Comparison of ENCODE assay signal across 22 cellular contexts in the genomic region with DNA sequence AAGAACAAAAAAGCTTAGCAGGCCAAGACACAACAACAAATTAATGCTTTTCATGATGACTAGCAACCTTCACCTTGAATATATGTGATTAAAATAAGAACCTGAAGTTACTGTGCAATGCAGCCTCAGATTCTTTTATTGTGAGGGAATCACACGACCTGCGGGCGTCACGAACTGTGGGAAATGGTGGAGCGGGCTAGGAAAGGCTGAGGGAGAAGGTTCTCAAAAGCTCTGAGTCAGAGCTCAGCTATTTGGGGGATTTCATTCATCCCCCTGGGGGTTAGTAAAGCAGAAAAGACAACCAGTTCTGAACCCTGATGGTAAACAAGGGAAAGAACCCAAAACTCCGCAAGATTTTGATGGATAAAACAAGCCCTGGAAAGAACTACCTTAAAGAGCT.
DNase-seq lines count a peak whose midpoint lies in the region; ATAC-seq and TF ChIP-seq lines count a peak whose summit lies in the region.
"Had no signal": no experiment of that assay in that cellular context is flagged by ENCODE, and none has a peak within 500 bp of the region (broad histone marks: within the 10 kb centered on the region; RNA-seq: fewer than 3 reads in every experiment).

No MANE protein-coding gene starts in this region.

- H3K4me1 ChIP-seq in mesenchymal stem cell (ENCODE audit: control insufficient read depth, insufficient read depth, low read depth, low read length), result peaks cover 4% of the 10 kb centered on the region
- H3K4me1 ChIP-seq: esophagus squamous epithelium, HAP-1, prostate gland, spleen had no signal

- no peak overlapping the region for H4K91ac ChIP-seq in mesenchymal stem cell (ENCODE audit: low read length)

- H2BK15ac ChIP-seq in mesenchymal stem cell (ENCODE audit: low read depth, poor library complexity, severe bottlenecking), result no peak overlapping the region

- no peaks in the 10 kb centered on the region for H3K36me3 ChIP-seq in mesenchymal stem cell (ENCODE audit: control insufficient read depth in 1 of 2, insufficient read depth in 2 of 2, low read depth in 1 of 2, low read length in 2 of 2)
- H3K36me3 ChIP-seq: cardiac muscle cell, esophagus squamous epithelium, HAP-1, prostate gland, spleen had no signal

- no peak overlapping the region for H3K4me2 ChIP-seq in mesenchymal stem cell (ENCODE audit: low read length, poor library complexity, severe bottlenecking)

- no peak overlapping the region for H3K14ac ChIP-seq in mesenchymal stem cell (ENCODE audit: low read length in 2 of 2)

- TF ChIP-seq CTCF in choroid plexus epithelial cell (conservative IDR thresholded peaks at IDR 0.05; ENCODE audit: low read depth, low read length), result no peak

- H3K4me3 ChIP-seq in choroid plexus epithelial cell (ENCODE audit: low read depth, low read length) (no peak overlapping the region), mesenchymal stem cell (ENCODE audit: insufficient read depth in 1 of 2, low read depth in 1 of 2, low read length in 2 of 2) (no peak overlapping the region)
- H3K4me3 ChIP-seq: cardiac muscle cell, esophagus squamous epithelium, HAP-1, prostate gland, spleen had no signal

- no peak overlapping the region for H3K23ac ChIP-seq in mesenchymal stem cell (ENCODE audit: low read length in 2 of 2)

- H2BK12ac ChIP-seq in mesenchymal stem cell (ENCODE audit: low read length in 2 of 2), result no peak overlapping the region

- no peak overlapping the region for H3K18ac ChIP-seq in mesenchymal stem cell (ENCODE audit: low read depth in 1 of 2, low read length in 2 of 2)

- H2AFZ ChIP-seq in mesenchymal stem cell (ENCODE audit: low read depth, low read length), result no peak overlapping the region

- ATAC-seq in GM21723 (IDR thresholded peaks at IDR 0.05; ENCODE audit: unreplicated experiment), result no peak
- no peak for ATAC-seq in HG02588 (IDR thresholded peaks at IDR 0.05; ENCODE audit: unreplicated experiment)
- no peak for ATAC-seq in HG02884 (IDR thresholded peaks at IDR 0.05; ENCODE audit: unreplicated experiment)
- ATAC-seq: activated CD4-positive, CD25-positive, alpha-beta regulatory T cell treated with anti-CD3 and anti-CD28 coated beads, Interleukin-2, amount 50 U/mL, for 24 hours; naive thymus-derived CD8-positive, alpha-beta T cell had no signal

- no peaks in the 10 kb centered on the region for H3K27me3 ChIP-seq in mesenchymal stem cell (ENCODE audit: control insufficient read depth in 1 of 2, insufficient read depth in 1 of 2, low read length in 2 of 2)
- H3K27me3 ChIP-seq: cardiac muscle cell, esophagus squamous epithelium, spleen had no signal

- H3K4ac ChIP-seq in mesenchymal stem cell (ENCODE audit: low read depth in 1 of 2, low read length in 2 of 2), result no peak overlapping the region

- no peak overlapping the region for H3K9ac ChIP-seq in mesenchymal stem cell (ENCODE audit: low read length)

- H2BK5ac ChIP-seq in mesenchymal stem cell (ENCODE audit: low read depth, low read length, poor library complexity, severe bottlenecking), result no peak overlapping the region

- H3K79me1 ChIP-seq in mesenchymal stem cell (replicated peaks; ENCODE audit: low read length, poor library complexity, severe bottlenecking), result no peaks in the 10 kb centered on the region

- H4K8ac ChIP-seq in mesenchymal stem cell (ENCODE audit: low read length), result no peak overlapping the region

- DNase-seq in A172 (ENCODE audit: low spot score) (peak; percentile 79), M059J (ENCODE audit: low read depth) (peak; percentile 94), choroid plexus epithelial cell (ENCODE audit: low read depth) (peak; percentile 82), mesenchymal stem cell (peak; percentile 36), AG08395 (ENCODE audit: low spot score) (no peak)
- DNase-seq: activated CD8-positive, alpha-beta memory T cell treated with anti-CD3 and anti-CD28 coated beads for 24 hours; activated naive CD8-positive, alpha-beta T cell treated with anti-CD3 and anti-CD28 coated beads, Interleukin-2, amount 10 ng/mL, durations not matched to agents 7 days and 5 days; effector CD4-positive, alpha-beta T cell; esophagus squamous epithelium; head of caudate nucleus; naive thymus-derived CD8-positive, alpha-beta T cell; NCI-H1694; NCI-H748 treated with DMSO at 0.1 percent for 48 hours; spleen had no signal

- no peaks in the 10 kb centered on the region for H3K9me3 ChIP-seq in mesenchymal stem cell (ENCODE audit: control insufficient read depth, low read length)
- H3K9me3 ChIP-seq: esophagus squamous epithelium, HAP-1, prostate gland, spleen had no signal

- no peak overlapping the region for H3K27ac ChIP-seq in mesenchymal stem cell (ENCODE audit: low read length, poor library complexity, severe bottlenecking)
- H3K27ac ChIP-seq: 22Rv1, cardiac muscle cell, prostate gland, spleen had no signal

- H2AK5ac ChIP-seq in mesenchymal stem cell (ENCODE audit: low read length, severe bottlenecking), result no peak overlapping the region

- no peak overlapping the region for H2BK120ac ChIP-seq in mesenchymal stem cell (ENCODE audit: low read depth, low read length)

- WGBS in mesenchymal stem cell, result 68% methylated on average over 6 of the region's 6 CpGs
